In genomic region chr7:6634021-6634420, GRCh38 we compare ENCODE assay signal across 23 cellular contexts. TPM values are rescaled to one million over a fixed set of nuclear protein-coding genes. Genes with fewer than 3 reads are reported as not detected.
DNase-seq lines count a peak whose midpoint lies in the region; ATAC-seq and TF ChIP-seq lines count a peak whose summit lies in the region.
"Had no signal": no experiment of that assay in that cellular context is flagged by ENCODE, and none has a peak within 500 bp of the region (broad histone marks: within the 10 kb centered on the region; RNA-seq: fewer than 3 reads in every experiment).

No MANE protein-coding gene starts in this region.

- H3K9ac ChIP-seq in BLaER1 (no peak overlapping the region), endocrine pancreas (ENCODE audit: control insufficient read depth, insufficient read depth, low read length) (peak overlapping the region; percentile 26), neural progenitor cell (no peak overlapping the region)

- H3K4me3 ChIP-seq in BLaER1 (no peak overlapping the region), Caco-2 (ENCODE audit: low read depth, low read length) (no peak overlapping the region), endocrine pancreas (ENCODE audit: control insufficient read depth, insufficient read depth, low read length) (no peak overlapping the region), neural progenitor cell (no peak overlapping the region), Peyer's patch (no peak overlapping the region)
- H3K4me3 ChIP-seq: A549, K562, MG63 had no signal

- H3K4me1 Mint-ChIP-seq in Caco-2 (ENCODE audit: low read depth, unreplicated experiment) (peaks cover 11% of the 10 kb centered on the region), neural progenitor cell (peaks cover 9% of the 10 kb centered on the region)

- no peak for TF ChIP-seq CTCF in Caco-2 (IDR thresholded peaks at IDR 0.05; ENCODE audit: insufficient read depth in 1 of 2, low read depth in 1 of 2, low read length in 1 of 2, severe bottlenecking in 1 of 2, unreplicated experiment in 1 of 2)
- no peak for TF ChIP-seq CTCF in neural progenitor cell (IDR thresholded peaks at IDR 0.05)
- TF ChIP-seq CTCF in Peyer's patch (IDR thresholded peaks at IDR 0.05): no peak

- H3K27me3 Mint-ChIP-seq in Caco-2 (ENCODE audit: insufficient read depth, unreplicated experiment) (no peaks in the 10 kb centered on the region), neural progenitor cell (ENCODE audit: insufficient read depth, low read depth) (peaks cover 12% of the 10 kb centered on the region)

- CTCF ChIA-PET in Caco-2 (lab: Charles Lee): no interaction called here

- no peak overlapping the region for H3K27ac ChIP-seq in BLaER1
- H3K27ac ChIP-seq in neural progenitor cell: no peak overlapping the region
- H3K27ac ChIP-seq in Peyer's patch: no peak overlapping the region
- H3K27ac ChIP-seq: A549 had no signal

- ATAC-seq in HG03045 (IDR thresholded peaks at IDR 0.05; ENCODE audit: unreplicated experiment): no peak
- ATAC-seq: A549; CD8-positive, alpha-beta T cell; HepG2; K562 had no signal

- no peak for TF ChIP-seq POLR2A in Peyer's patch (IDR thresholded peaks at IDR 0.05)

- H3K9me3 ChIP-seq in BLaER1: no peaks in the 10 kb centered on the region
- no peaks in the 10 kb centered on the region for H3K9me3 ChIP-seq in Caco-2
- H3K9me3 ChIP-seq in endocrine pancreas (ENCODE audit: control insufficient read depth, low read length): no peaks in the 10 kb centered on the region
- H3K9me3 ChIP-seq in neural progenitor cell (ENCODE audit: low read depth): no peaks in the 10 kb centered on the region
- no peaks in the 10 kb centered on the region for H3K9me3 ChIP-seq in Peyer's patch
- H3K9me3 ChIP-seq: A549, BE2C, MG63 had no signal

- peaks cover 15% of the 10 kb centered on the region for H3K79me2 ChIP-seq in neural progenitor cell (ENCODE audit: low read depth)

- H3K36me3 ChIP-seq in BLaER1: peaks cover 7% of the 10 kb centered on the region
- no peaks in the 10 kb centered on the region for H3K36me3 ChIP-seq in Caco-2 (ENCODE audit: control insufficient read depth, insufficient read depth, low read length)
- no peaks in the 10 kb centered on the region for H3K36me3 ChIP-seq in endocrine pancreas (ENCODE audit: control insufficient read depth, insufficient read depth, low read length)
- no peaks in the 10 kb centered on the region for H3K36me3 ChIP-seq in neural progenitor cell
- H3K36me3 ChIP-seq in Peyer's patch: no peaks in the 10 kb centered on the region

- POLR2A ChIA-PET in Caco-2 (lab: Charles Lee): no interaction called here

- H3F3A ChIP-seq in neural progenitor cell (ENCODE audit: low read depth): peaks cover 12% of the 10 kb centered on the region

- intact Hi-C loops in Caco-2 (cut with micrococcal nuclease; ENCODE audit: unreplicated experiment): no loop called here

- peaks cover 57% of the 10 kb centered on the region for H3K4me1 ChIP-seq in BLaER1
- H3K4me1 ChIP-seq in Caco-2: peaks cover 10% of the 10 kb centered on the region
- no peaks in the 10 kb centered on the region for H3K4me1 ChIP-seq in endocrine pancreas (ENCODE audit: control insufficient read depth, insufficient read depth, low read length)
- peaks cover 8% of the 10 kb centered on the region for H3K4me1 ChIP-seq in neural progenitor cell
- H3K4me1 ChIP-seq in Peyer's patch: peaks cover 0 to 22% (median 11%) of the 10 kb centered on the region in 4 donors
- H3K4me1 ChIP-seq: BE2C had no signal

- DNase-seq in Caco-2 (no peak), neural progenitor cell (ENCODE audit: low spot score) (no peak), Peyer's patch (no peak), HT-29 (ENCODE audit: low spot score) (no peak), OCI-M1 (lab: John Stamatoyannopoulos, UW) (no peak)
- DNase-seq: BE2C; Calu3; CD8-positive, alpha-beta T cell; DMS153; MG63; NCI-H1092; NCI-H1436; NCI-H187 treated with DMSO at 0.1 percent for 48 hours; NCI-H2107; NCI-H446 treated with DMSO at 0.1 percent for 48 hours; NCI-H526 treated with DMSO at 0.1 percent for 48 hours; Right ventricle myocardium superior had no signal

- no peak overlapping the region for H2AFZ ChIP-seq in neural progenitor cell (replicated peaks)

- BruUV-seq in Caco-2 (replicated peaks; lab: Mats Ljungman, UMichigan): no TSS peak

- no peak overlapping the region for H3K27ac Mint-ChIP-seq in Caco-2 (ENCODE audit: unreplicated experiment)
- H3K27ac Mint-ChIP-seq in neural progenitor cell: no peak overlapping the region

- peaks cover 13% of the 10 kb centered on the region for H4K20me1 ChIP-seq in BLaER1
- H4K20me1 ChIP-seq in neural progenitor cell (ENCODE audit: low read depth): peaks cover 10% of the 10 kb centered on the region

- H3K4me2 ChIP-seq in BLaER1 (peak overlapping the region; percentile 95), neural progenitor cell (no peak overlapping the region)
- H3K4me2 ChIP-seq: A549 had no signal

- no peaks in the 10 kb centered on the region for H3K9me3 Mint-ChIP-seq in Caco-2 (ENCODE audit: unreplicated experiment)
- no peaks in the 10 kb centered on the region for H3K9me3 Mint-ChIP-seq in neural progenitor cell
- H3K9me3 Mint-ChIP-seq: CD8-positive, alpha-beta T cell had no signal

- H3K4me3 Mint-ChIP-seq in Caco-2 (ENCODE audit: unreplicated experiment) (peak overlapping the region; percentile 4), neural progenitor cell (peak overlapping the region; percentile 9)
- H3K4me3 Mint-ChIP-seq: CD8-positive, alpha-beta T cell had no signal

- H3K36me3 Mint-ChIP-seq in Caco-2 (ENCODE audit: insufficient read depth, unreplicated experiment) (peaks cover 2% of the 10 kb centered on the region), neural progenitor cell (peaks cover 2% of the 10 kb centered on the region)

- H3K27me3 ChIP-seq in BLaER1 (no peaks in the 10 kb centered on the region), Caco-2 (replicated peaks; ENCODE audit: control insufficient read depth, insufficient read depth, low read length) (no peaks in the 10 kb centered on the region), endocrine pancreas (ENCODE audit: control insufficient read depth, insufficient read depth, low read length) (no peaks in the 10 kb centered on the region), neural progenitor cell (no peaks in the 10 kb centered on the region), Peyer's patch (no peaks in the 10 kb centered on the region)
- H3K27me3 ChIP-seq: BE2C, MG63 had no signal

RNA-seq across cellular contexts. Expression of gene ZNF316, which starts 3.1 kb away (rescaled TPM):
- 34.1 and 34.3 TPM in 2 replicates for total RNA-seq in Caco-2 (2022)
- 2.2 and 21.6 TPM in 2 replicates for total RNA-seq in neural progenitor cell (ENCODE audit: low replicate concordance)
- 10 to 100 TPM; 21.7 to 51.2 (median 39.2) TPM for total RNA-seq in Peyer's patch
- total RNA-seq in HT-29 (2014; rRNA removed; shearing (Covaris generic)): 32.8 and 35.9 TPM in 2 replicates

RNA-seq across cellular contexts. Expression of gene ZNF853, which starts 18.6 kb away (rescaled TPM):
- total RNA-seq in Caco-2 (2022) (10.1 and 12.3 TPM in 2 replicates), neural progenitor cell (ENCODE audit: low replicate concordance) (6.2 and 8.2 TPM in 2 replicates), Peyer's patch (1 to 10 TPM; 1.1 to 8.3 (median 2.5) TPM)
- total RNA-seq in HT-29 (2014; rRNA removed; shearing (Covaris generic)): 0.31 TPM in 1 of 2 replicates, not detected in the other
- total RNA-seq: K562 had no signal

RNA-seq across cellular contexts. Expression of gene INTS15, which starts 44.2 kb away (rescaled TPM):
- total RNA-seq in Caco-2 (2022) (24.7 and 29.6 TPM in 2 replicates), neural progenitor cell (ENCODE audit: low replicate concordance) (13.7 and 24.1 TPM in 2 replicates), Peyer's patch (10 to 100 TPM; 34.0 to 95.7 (median 53.0) TPM)
- 27.6 and 29.5 TPM in 2 replicates for total RNA-seq in HT-29 (2014; rRNA removed; shearing (Covaris generic))

RNA-seq across cellular contexts. Expression of gene ZDHHC4, which starts 56.8 kb away (rescaled TPM):
- total RNA-seq in Caco-2 (2022) (69.9 and 78.9 TPM in 2 replicates), neural progenitor cell (ENCODE audit: low replicate concordance) (75.9 and 102 TPM in 2 replicates), Peyer's patch (10 to 100 TPM; 29.6 to 52.0 (median 44.8) TPM)
- total RNA-seq in HT-29 (2014; rRNA removed; shearing (Covaris generic)): 40.8 and 42.1 TPM in 2 replicates
